In genomic region chr14:69636718-69637480, GRCh38 we compare ENCODE assay signal across 10 cellular contexts. TPM values are rescaled to one million over a fixed set of nuclear protein-coding genes. Genes with fewer than 3 reads are reported as not detected.
A peak's percentile ranks its signal among the peaks of the same experiment; 100 is the strongest.
DNase-seq lines count a peak whose midpoint lies in the region; ATAC-seq and TF ChIP-seq lines count a peak whose summit lies in the region.
"Had no signal": no experiment of that assay in that cellular context is flagged by ENCODE, and none has a peak within 500 bp of the region (broad histone marks: within the 10 kb centered on the region; RNA-seq: fewer than 3 reads in every experiment).

No MANE protein-coding gene starts in this region.

- H4K20me1 ChIP-seq in osteoblast (ENCODE audit: insufficient read depth, low read length), result peaks cover 86% of the 10 kb centered on the region

- no peaks in the 10 kb centered on the region for H3K27me3 ChIP-seq in Peyer's patch
- H3K27me3 ChIP-seq in esophagus squamous epithelium, result no peaks in the 10 kb centered on the region
- H3K27me3 ChIP-seq in trophoblast cell (ENCODE audit: insufficient read depth, low read length), result no peaks in the 10 kb centered on the region
- H3K27me3 ChIP-seq in osteoblast (ENCODE audit: insufficient read depth, low read length), result no peaks in the 10 kb centered on the region

- H4K8ac ChIP-seq in trophoblast cell (ENCODE audit: low read depth, low read length), result no peak overlapping the region

- H3K9me3 ChIP-seq in Peyer's patch, result no peaks in the 10 kb centered on the region
- H3K9me3 ChIP-seq in esophagus squamous epithelium, result peaks cover 0 to 5% (median 0%) of the 10 kb centered on the region in 3 donors
- peaks cover 2% of the 10 kb centered on the region for H3K9me3 ChIP-seq in trophoblast cell (ENCODE audit: insufficient read depth, low read depth, low read length)
- no peaks in the 10 kb centered on the region for H3K9me3 ChIP-seq in osteoblast (ENCODE audit: low read depth, low read length)

- H3K23ac ChIP-seq in trophoblast cell (ENCODE audit: low read length), result no peak overlapping the region

- H3K4me2 ChIP-seq in trophoblast cell (ENCODE audit: low read length) (no peak overlapping the region), osteoblast (ENCODE audit: insufficient read depth, low read length) (no peak overlapping the region)

- no peak overlapping the region for H2BK120ac ChIP-seq in trophoblast cell (ENCODE audit: insufficient read depth, low read length, poor library complexity)

- no peak overlapping the region for H2AK5ac ChIP-seq in trophoblast cell (ENCODE audit: low read length)

- H3K79me1 ChIP-seq in trophoblast cell (ENCODE audit: low read length), result no peaks in the 10 kb centered on the region

- H3K4me3 ChIP-seq in Peyer's patch, result peak overlapping the region in 2 of 4 donors; percentile 2 to 10
- no peak overlapping the region for H3K4me3 ChIP-seq in esophagus squamous epithelium
- no peak overlapping the region for H3K4me3 ChIP-seq in trophoblast cell (ENCODE audit: low read depth, low read length)
- H3K4me3 ChIP-seq in osteoblast (ENCODE audit: insufficient read depth, low read length), result no peak overlapping the region

- ATAC-seq in HG03108 (IDR thresholded peaks at IDR 0.05; ENCODE audit: unreplicated experiment) (no peak), HG02678 (IDR thresholded peaks at IDR 0.05; ENCODE audit: unreplicated experiment) (no peak)

- no peak overlapping the region for H3K14ac ChIP-seq in trophoblast cell (ENCODE audit: low read length)

- intact Hi-C loops in esophagus squamous epithelium (cut with DNase I), result no loop called here

- no peak overlapping the region for H4K91ac ChIP-seq in trophoblast cell (ENCODE audit: low read depth, low read length)

- no peak overlapping the region for H2BK12ac ChIP-seq in trophoblast cell (ENCODE audit: low read length)

- H3K4ac ChIP-seq in trophoblast cell (ENCODE audit: low read depth, low read length), result no peak overlapping the region

- no peak overlapping the region for H3K9ac ChIP-seq in trophoblast cell (ENCODE audit: low read length)

- H3K4me1 ChIP-seq in Peyer's patch (peaks cover 14 to 80% (median 45%) of the 10 kb centered on the region in 4 donors), esophagus squamous epithelium (peaks cover 40 to 77% (median 70%) of the 10 kb centered on the region in 3 donors), trophoblast cell (ENCODE audit: control insufficient read depth in 1 of 2, insufficient read depth in 2 of 2, low read length in 2 of 2) (peaks cover 5 to 6% of the 10 kb centered on the region in 2 experiments), osteoblast (ENCODE audit: insufficient read depth, low read length) (peaks cover 35% of the 10 kb centered on the region)

- H3K79me2 ChIP-seq in trophoblast cell (ENCODE audit: control insufficient read depth, insufficient read depth, low read length, poor library complexity) (peaks cover 2% of the 10 kb centered on the region), osteoblast (ENCODE audit: insufficient read depth, low read length) (peaks cover 93% of the 10 kb centered on the region)

- 68 to 83% methylated on average over 5 to 6 of the region's 7 CpGs for WGBS in esophagus squamous epithelium, 2 donors
- no CpG with 5 or more reads among the region's 7 CpGs for WGBS in trophoblast cell (ENCODE audit: extremely low coverage, insufficient coverage, insufficient read length)

- H3K36me3 ChIP-seq in Peyer's patch, result no peaks in the 10 kb centered on the region
- no peaks in the 10 kb centered on the region for H3K36me3 ChIP-seq in esophagus squamous epithelium
- H3K36me3 ChIP-seq in trophoblast cell (ENCODE audit: control insufficient read depth in 1 of 2, insufficient read depth in 2 of 2, low read length in 2 of 2), result no peaks in the 10 kb centered on the region
- no peaks in the 10 kb centered on the region for H3K36me3 ChIP-seq in osteoblast (ENCODE audit: insufficient read depth, low read length)

- H3K18ac ChIP-seq in trophoblast cell (ENCODE audit: low read length), result no peak overlapping the region

- H2AFZ ChIP-seq in trophoblast cell (ENCODE audit: insufficient read depth, low read length, poor library complexity) (peak overlapping the region; percentile 23), osteoblast (ENCODE audit: low read length) (no peak overlapping the region)

- TF ChIP-seq POLR2A in Peyer's patch (IDR thresholded peaks at IDR 0.05) (no peak), esophagus squamous epithelium (IDR thresholded peaks at IDR 0.05) (no peak)

- no peak overlapping the region for H2BK5ac ChIP-seq in trophoblast cell (ENCODE audit: low read depth, low read length, poor library complexity)

- TF ChIP-seq CTCF in C4-2B (conservative IDR thresholded peaks at IDR 0.05), result no peak
- TF ChIP-seq CTCF in Peyer's patch (IDR thresholded peaks at IDR 0.05), result no peak
- no peak for TF ChIP-seq CTCF in esophagus squamous epithelium (IDR thresholded peaks at IDR 0.05)
- no peak for TF ChIP-seq CTCF in osteoblast (IDR thresholded peaks at IDR 0.05; ENCODE audit: extremely low read depth, low read depth, low read length)

- 0 out of 2 replicates have a peak overlapping the region, but pooled peaks have one; percentile 3 for H3K27ac ChIP-seq in C4-2B
- H3K27ac ChIP-seq in Peyer's patch, result peak overlapping the region; percentile 59 to 90 (median 70)
- peak overlapping the region; percentile 41 to 78 (median 61) for H3K27ac ChIP-seq in esophagus squamous epithelium
- no peak overlapping the region for H3K27ac ChIP-seq in trophoblast cell (ENCODE audit: low read depth, low read length)
- no peak overlapping the region for H3K27ac ChIP-seq in osteoblast (ENCODE audit: low read depth, low read length)

- no peak for DNase-seq in Peyer's patch
- DNase-seq in esophagus squamous epithelium (lab: John Stamatoyannopoulos, UW), result no peak
- no peak for DNase-seq in trophoblast cell
- DNase-seq in activated effector memory CD4-positive, alpha-beta T cell treated with anti-CD3 and anti-CD28 coated beads, Interleukin-2, amount 50 U/mL, for 16 hours, result no peak
- no peak for DNase-seq in osteoblast (ENCODE audit: insufficient read length, low spot score, missing footprints)
- DNase-seq: EL, hippocampal formation had no signal

- H4K12ac ChIP-seq in trophoblast cell (ENCODE audit: low read depth, low read length), result no peak overlapping the region

RNA-seq across cellular contexts. Expression of gene SUSD6, which starts 25.5 kb away (rescaled TPM):
- total RNA-seq in Peyer's patch (100 to 1,000 TPM in 3 of 4 donors, 10 to 100 TPM in 1; 33.8 to 125 (median 113) TPM), esophagus squamous epithelium (10 to 100 TPM; 22.4 to 43.1 (median 27.8) TPM), osteoblast (17.1 and 17.7 TPM in 2 replicates)
- 5.4 and 5.5 TPM in 2 replicates for polyA plus RNA-seq in trophoblast cell (2013)

Comparison
In these comparisons a context has a peak if more than half of its experiments do, and no peak if none do; other contexts are left out.
1. H3K27ac ChIP-seq: peak in C4-2B (single experiment), Peyer's patch (4 of 4) and esophagus squamous epithelium (4 of 4); none in trophoblast cell (single experiment) and osteoblast (single experiment).